In genomic region chr5:118647587-118647986, GRCh38 we compare ENCODE assay signal across 34 cellular contexts.
"Had no signal": no experiment of that assay in that cellular context is flagged by ENCODE, and none has a peak within 500 bp of the region (broad histone marks: within the 10 kb centered on the region; RNA-seq: fewer than 3 reads in every experiment).

No MANE protein-coding gene starts in this region.

- H3K36me3 ChIP-seq: MG63, SJCRH30 had no signal

- H3K4me1 Mint-ChIP-seq: activated B cell treated with CpG ODN at 0.5 μM for 24 hours had no signal

- H3K27me3 ChIP-seq: MG63, SJCRH30 had no signal

- H3K4me1 ChIP-seq: SJCRH30 had no signal

- FAIRE-seq: TTC549 had no signal

- H3K36me3 Mint-ChIP-seq: activated CD4-positive, alpha-beta memory T cell treated with anti-CD3 and anti-CD28 coated beads for 36 hours; activated naive CD4-positive, alpha-beta T cell treated with anti-CD3 and anti-CD28 coated beads, Interleukin-2, amount 50 U/mL, for 72 hours; brain had no signal

- H3K27me3 Mint-ChIP-seq: activated B cell treated with CpG ODN at 0.5 μM for 24 hours; activated CD4-positive, alpha-beta memory T cell treated with anti-CD3 and anti-CD28 coated beads for 36 hours; brain had no signal

- DNase-seq: activated B cell treated with CpG ODN at 0.5 μM for 24 hours; activated CD4-positive, alpha-beta memory T cell treated with anti-CD3 and anti-CD28 coated beads for 36 hours; activated CD4-positive, alpha-beta T cell treated with anti-CD3 and anti-CD28 coated beads for 4 hours; activated CD4-positive, alpha-beta T cell treated with anti-CD3 and anti-CD28 coated beads, Interleukin-2, amount 50 U/mL, for 1 hour; activated CD4-positive, CD25-positive, alpha-beta regulatory T cell treated with anti-CD3 and anti-CD28 coated beads, Interleukin-2, amount 50 U/mL, for 72 hours; activated CD8-positive, alpha-beta memory T cell treated with anti-CD3 and anti-CD28 coated beads, Interleukin-2, amount 50 U/mL, for 4 hours; activated gamma-delta T cell treated with Interleukin-2 at 50 U/mL for 16 hours; activated naive CD4-positive, alpha-beta T cell treated with anti-CD3 and anti-CD28 coated beads for 36 hours; activated T-cell treated with anti-CD3 and anti-CD28 coated beads for 4 hours; activated T-cell treated with anti-CD3 and anti-CD28 coated beads, Interleukin-2, amount 50 U/mL, for 4 hours; anterior cingulate cortex; Kasumi-1; KG1; MG63; NCI-H1048; NCI-H1105 treated with DMSO at 0.1 percent for 48 hours; NCI-H1436; NCI-H1694; NCI-H1930; NCI-H2081 treated with DMSO at 0.1 percent for 48 hours; NCI-H226; NCI-H446 treated with DMSO at 0.1 percent for 48 hours; NCI-H524; NCI-H69; NCI-H82; SHP77; SJCRH30; T1000 had no signal

- H3K9me3 ChIP-seq: MG63, SJCRH30 had no signal

- H3K4me3 Mint-ChIP-seq: activated B cell treated with CpG ODN at 0.5 μM for 24 hours; activated CD4-positive, alpha-beta memory T cell treated with anti-CD3 and anti-CD28 coated beads for 36 hours; activated naive CD4-positive, alpha-beta T cell treated with anti-CD3 and anti-CD28 coated beads for 36 hours; activated T-cell treated with anti-CD3 and anti-CD28 coated beads, Interleukin-2, amount 50 U/mL, for 4 hours; activated T-helper 1 cell treated with anti-CD3 and anti-CD28 coated beads, Interleukin-12 subunit alpha, Interleukin-12 subunit beta, Interleukin-2, Interleukin-4 antibody, amounts not matched to agents 30 ng/mL and 10 ng/mL and 1 ng/mL, durations not matched to agents 14 hours and 24 hours and 36 hours; brain had no signal

- H3K27ac ChIP-seq: SJCRH30, SK-N-MC had no signal

- H3K27ac Mint-ChIP-seq: activated B cell treated with CpG ODN at 0.5 μM for 24 hours; activated CD4-positive, alpha-beta memory T cell treated with anti-CD3 and anti-CD28 coated beads for 36 hours; activated naive CD4-positive, alpha-beta T cell treated with anti-CD3 and anti-CD28 coated beads for 36 hours; activated naive CD4-positive, alpha-beta T cell treated with anti-CD3 and anti-CD28 coated beads, Interleukin-2, amount 50 U/mL, for 72 hours; activated T-helper 1 cell treated with anti-CD3 and anti-CD28 coated beads, Interleukin-12 subunit alpha, Interleukin-12 subunit beta, Interleukin-2, Interleukin-4 antibody, amounts not matched to agents 30 ng/mL and 10 ng/mL and 1 ng/mL, durations not matched to agents 14 hours and 24 hours and 36 hours; brain had no signal

- ATAC-seq: activated naive CD4-positive, alpha-beta T cell treated with anti-CD3 and anti-CD28 coated beads, Interleukin-2, amount 50 U/mL, for 72 hours; activated T-cell treated with anti-CD3 and anti-CD28 coated beads, Interleukin-2, amount 50 U/mL, for 4 hours; Panc1 had no signal

- H3K4me3 ChIP-seq: MG63, SJCRH30, SK-N-MC had no signal
